Comparison of ENCODE assay signal across 22 cellular contexts in the genomic region with DNA sequence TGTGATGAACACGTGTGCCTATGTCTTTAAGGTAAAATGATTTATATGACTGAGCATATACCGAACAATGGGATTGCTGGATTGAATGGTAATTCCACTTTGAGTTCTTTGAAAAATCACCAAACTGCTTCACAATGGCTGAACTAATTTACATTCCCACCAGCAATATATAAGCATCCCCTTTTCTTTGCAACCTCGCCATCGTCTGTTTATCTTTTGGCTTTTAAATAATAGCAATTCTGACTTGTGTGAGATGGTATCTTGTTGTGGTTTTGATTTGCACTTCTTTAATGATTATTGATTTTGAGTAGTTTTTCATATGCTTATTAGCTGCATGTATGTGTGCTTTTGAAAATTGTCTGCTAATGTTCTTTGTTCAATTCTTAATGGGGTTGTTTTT.
A peak's percentile ranks its signal among the peaks of the same experiment; 100 is the strongest.
DNase-seq lines count a peak whose midpoint lies in the region; ATAC-seq lines count a peak whose summit lies in the region.
"Had no signal": no experiment of that assay in that cellular context is flagged by ENCODE, and none has a peak within 500 bp of the region (broad histone marks: within the 10 kb centered on the region; RNA-seq: fewer than 3 reads in every experiment).

No MANE protein-coding gene starts in this region.

- ATAC-seq in HG02870 (IDR thresholded peaks at IDR 0.05; ENCODE audit: unreplicated experiment): no peak
- ATAC-seq: A549; CD8-positive, alpha-beta T cell; GM12878 had no signal

- DNase-seq in NCI-H748 (lab: John Stamatoyannopoulos, UW; ENCODE audit: unreplicated experiment) (peak; percentile 58), NCI-H748 treated with DMSO at 0.1 percent for 48 hours (lab: John Stamatoyannopoulos, UW) (no peak), NCI-H1436 (lab: John Stamatoyannopoulos, UW) (peak; percentile 53), NCI-H146 (lab: John Stamatoyannopoulos, UW) (peak; percentile 81), NCI-H1930 (lab: John Stamatoyannopoulos, UW) (peak; percentile 47 to 48), NCI-H510A (lab: John Stamatoyannopoulos, UW) (no peak)
- DNase-seq in NK-92 treated with Interleukin-12 subunit alpha and Interleukin-12 subunit beta, amount 100 ng/mL, for 24 hours (lab: John Stamatoyannopoulos, UW): no peak
- DNase-seq: AML-193; Caco-2; Calu3; CD4-positive, alpha-beta T cell; CD8-positive, alpha-beta T cell; DMS 273 treated with DMSO at 0.1 percent for 48 hours; DMS153; DMS53; DMS79; DND-41; EL; GDM1 had no signal

Comparison
In these comparisons a context has a peak if more than half of its experiments do, and no peak if none do; other contexts are left out.
1. DNase-seq: peak in NCI-H748 (single experiment), NCI-H1436 (single experiment), NCI-H146 (single experiment) and NCI-H1930 (2 of 2); none in NCI-H748 treated with DMSO at 0.1 percent for 48 hours (single experiment), NCI-H510A (single experiment) and NK-92 treated with Interleukin-12 subunit alpha and Interleukin-12 subunit beta, amount 100 ng/mL, for 24 hours (single experiment).